In the genomic region with DNA sequence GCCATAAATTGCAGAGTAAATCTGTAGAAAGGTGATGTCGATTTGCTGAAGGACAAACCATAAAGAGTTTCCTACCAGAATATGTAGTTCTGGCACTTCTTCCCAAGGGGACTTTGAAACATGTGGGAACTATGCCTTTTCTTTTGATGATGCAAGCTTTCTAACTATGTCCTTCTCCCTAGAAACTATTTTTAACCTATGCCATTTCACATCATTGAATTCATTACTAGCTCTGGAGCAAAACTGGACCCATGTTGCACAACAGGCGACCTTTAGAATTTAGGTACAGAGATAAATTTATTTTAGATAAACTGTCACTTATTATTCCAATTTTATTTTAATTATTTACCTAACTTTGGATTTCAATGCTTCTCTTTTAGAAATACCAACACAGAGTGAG, we compare ENCODE assay signal across 15 cellular contexts.
DNase-seq lines count a peak whose midpoint lies in the region; ATAC-seq, FAIRE-seq and TF ChIP-seq lines count a peak whose summit lies in the region.
"Had no signal": no experiment of that assay in that cellular context is flagged by ENCODE, and none has a peak within 500 bp of the region (broad histone marks: within the 10 kb centered on the region; RNA-seq: fewer than 3 reads in every experiment).

No MANE protein-coding gene starts in this region.

- H2AFZ ChIP-seq in HepG2 (ENCODE audit: low read length) (no peak overlapping the region), neuronal stem cell (ENCODE audit: low read length) (no peak overlapping the region)

- no peak overlapping the region for H2BK120ac ChIP-seq in neuronal stem cell (ENCODE audit: low read depth, low read length)

- no peak overlapping the region for H3K18ac ChIP-seq in neuronal stem cell (ENCODE audit: low read length)

- TF ChIP-seq EP300 in HepG2 (IDR thresholded peaks at IDR 0.05; ENCODE audit: low read depth in 2 of 2, low read length in 2 of 2) = no peak
- no peak for TF ChIP-seq EP300 in HepG2 (CRISPR knock-in tag; IDR thresholded peaks at IDR 0.05; ENCODE audit: borderline replicate concordance)

- no peak overlapping the region for H2BK5ac ChIP-seq in neuronal stem cell (ENCODE audit: low read length)

- no peak overlapping the region for H3K4ac ChIP-seq in neuronal stem cell (ENCODE audit: low read length)

- H3K23ac ChIP-seq in neuronal stem cell (ENCODE audit: low read depth, low read length, poor library complexity) = no peak overlapping the region

- no peaks in the 10 kb centered on the region for H4K20me1 ChIP-seq in HepG2 (ENCODE audit: insufficient read depth, low read length)

- H3K27me3 ChIP-seq in HepG2 (ENCODE audit: control insufficient read depth in 1 of 2, insufficient read depth in 2 of 2, low read length in 2 of 2) = no peaks in the 10 kb centered on the region
- H3K27me3 ChIP-seq in neuronal stem cell (ENCODE audit: control insufficient read depth in 3 of 3, insufficient read depth in 3 of 3, low read depth in 1 of 3, low read length in 3 of 3) = no peaks in the 10 kb centered on the region
- H3K27me3 ChIP-seq: BE2C, Peyer's patch had no signal

- DNase-seq in LHCN-M2 (ENCODE audit: low read depth) (peak; percentile 17), fibroblast of gingiva (ENCODE audit: low read depth) (peak; percentile 62), HepG2 (ENCODE audit: low spot score) (no peak), frontal cortex (ENCODE audit: low spot score in 2 of 2) (no peak), neuronal stem cell (ENCODE audit: low spot score) (no peak)
- DNase-seq: BE2C, H7, NCI-H1417, NCI-H1694 treated with DMSO at 0.1 percent for 48 hours, NCI-H446, NCI-H526, Peyer's patch had no signal

- in situ Hi-C loops in HepG2 (cut with HindIII; ENCODE audit: extremely low pct_ligation_motif_present, low pct_unique_long_range_greater_than_20kb) = no loop called here

- H3K9ac ChIP-seq in HepG2 (ENCODE audit: insufficient read depth, low read depth, low read length) (no peak overlapping the region), neuronal stem cell (ENCODE audit: low read depth, low read length, poor library complexity) (no peak overlapping the region)

- H2AK5ac ChIP-seq in neuronal stem cell (ENCODE audit: low read depth, low read length) = no peak overlapping the region

- H3K27ac ChIP-seq in HepG2 (ENCODE audit: extremely low read length, insufficient read depth, low read length) (no peak overlapping the region), neuronal stem cell (replicated peaks; ENCODE audit: low read length) (no peak overlapping the region)
- H3K27ac ChIP-seq: HL-60, Peyer's patch had no signal

- CTCF ChIA-PET in HepG2 (lab: Yijun Ruan, JAX; ENCODE audit: low intra/inter-chr PET ratio, low total read pairs) = no interaction called here

- no peaks in the 10 kb centered on the region for H3K4me1 ChIP-seq in HepG2 (ENCODE audit: insufficient read depth, low read length)
- H3K4me1 ChIP-seq in neuronal stem cell (ENCODE audit: control insufficient read depth in 2 of 2, insufficient read depth in 1 of 2, low read depth in 1 of 2, low read length in 2 of 2) = no peaks in the 10 kb centered on the region
- H3K4me1 ChIP-seq: BE2C, Peyer's patch had no signal

- FAIRE-seq in HepG2 (lab: Jason Lieb, UNC) (no peak), frontal cortex (lab: Jason Lieb, UNC) (no peak)

- POLR2A ChIA-PET in HepG2 (lab: Yijun Ruan, JAX) = no interaction called here

- no TSS peak for BruUV-seq in HepG2 (replicated peaks; lab: Mats Ljungman, UMichigan)

- TF ChIP-seq POLR2A in HepG2 (IDR thresholded peaks at IDR 0.05; ENCODE audit: insufficient read depth in 1 of 2, low read depth in 2 of 2, low read length in 2 of 2) = no peak

- H3K4me2 ChIP-seq in HepG2 (ENCODE audit: low read depth, low read length) = no peak overlapping the region
- H3K4me2 ChIP-seq in neuronal stem cell (ENCODE audit: insufficient read depth, low read length, poor library complexity, severe bottlenecking) = no peak overlapping the region

- no peaks in the 10 kb centered on the region for H3K79me2 ChIP-seq in HepG2 (ENCODE audit: insufficient read depth, low read length)

- H3K9me3 ChIP-seq in HepG2 (ENCODE audit: low read length) = no peaks in the 10 kb centered on the region
- peaks cover 0 to 9% of the 10 kb centered on the region in 2 donors for H3K9me3 ChIP-seq in neuronal stem cell (replicated peaks in 1 of 2; ENCODE audit: control insufficient read depth in 2 of 2, insufficient read depth in 1 of 2, low read depth in 1 of 2, low read length in 2 of 2)
- H3K9me3 ChIP-seq: BE2C, Peyer's patch had no signal

- H3K36me3 ChIP-seq in HepG2 (replicated peaks in 1 of 2; ENCODE audit: control insufficient read depth in 1 of 2, insufficient read depth in 2 of 2, low read length in 2 of 2) (no peaks in the 10 kb centered on the region), neuronal stem cell (replicated peaks in 1 of 2; ENCODE audit: control insufficient read depth in 2 of 2, insufficient read depth in 2 of 2, low read length in 2 of 2) (no peaks in the 10 kb centered on the region)
- H3K36me3 ChIP-seq: BE2C, Peyer's patch had no signal

- intact Hi-C loops in HepG2 (cut with micrococcal nuclease; ENCODE audit: unreplicated experiment) = no loop called here

- TF ChIP-seq CTCF in HepG2 (CRISPR knock-in tag; IDR thresholded peaks at IDR 0.05) = no peak

- ATAC-seq in HepG2 (no peak), HG02678 (IDR thresholded peaks at IDR 0.05; ENCODE audit: unreplicated experiment) (no peak), GM19035 (IDR thresholded peaks at IDR 0.05; ENCODE audit: unreplicated experiment) (no peak)

- no peak overlapping the region for H2BK15ac ChIP-seq in neuronal stem cell (ENCODE audit: low read length)

- H3K79me1 ChIP-seq in neuronal stem cell (ENCODE audit: low read depth, low read length) = no peaks in the 10 kb centered on the region

- H3K4me3 ChIP-seq in HepG2 (replicated peaks in 1 of 3; ENCODE audit: insufficient read depth in 1 of 3, low read depth in 2 of 3, low read length in 3 of 3) (no peak overlapping the region), neuronal stem cell (ENCODE audit: low read length in 2 of 2) (no peak overlapping the region)
- H3K4me3 ChIP-seq: Peyer's patch had no signal

- WGBS in HepG2 (ENCODE audit: low lambda C conversion rate) = 0% methylated on average over 2 of the region's 2 CpGs
- WGBS in neuronal stem cell (ENCODE audit: extremely low coverage in 2 of 2, insufficient read length in 2 of 2, insufficient replicate concordance in 1 of 2), 2 donors = no CpG with 5 or more reads among the region's 2 CpGs

- no peak for TF ChIP-seq RAD21 in HepG2 (CRISPR knock-in tag; IDR thresholded peaks at IDR 0.05)

- H3K14ac ChIP-seq in neuronal stem cell (ENCODE audit: low read length) = no peak overlapping the region

- H4K91ac ChIP-seq in neuronal stem cell (ENCODE audit: low read depth, low read length, poor library complexity) = no peak overlapping the region

- no peak overlapping the region for H4K8ac ChIP-seq in neuronal stem cell (ENCODE audit: low read depth, low read length)

- H2BK12ac ChIP-seq in neuronal stem cell (ENCODE audit: low read length) = no peak overlapping the region

TF ChIP-seq in HepG2, 621 proteins besides CTCF, POLR2A, EP300 and RAD21:
- TF ChIP-seq HNF4A (CRISPR knock-in tag; IDR thresholded peaks at IDR 0.05) (0 out of 2 replicates have a peak, but pooled peaks have one; percentile 19), CEBPB (IDR thresholded peaks at IDR 0.05; ENCODE audit: borderline replicate concordance, low read depth, low read length) (peak; percentile 55; the same call in 1 of the 2 replicates), IRX3 (CRISPR knock-in tag; IDR thresholded peaks at IDR 0.05; ENCODE audit: borderline replicate concordance, low read depth) (no peak)

Comparison
In these comparisons a context has a peak if more than half of its experiments do, and no peak if none do; other contexts are left out.
1. DNase-seq: peak in LHCN-M2 (single experiment) and fibroblast of gingiva (single experiment); none in HepG2 (single experiment), frontal cortex (0 of 2) and neuronal stem cell (single experiment).